15 cellular contexts compared by ENCODE assay signal in the genomic region with DNA sequence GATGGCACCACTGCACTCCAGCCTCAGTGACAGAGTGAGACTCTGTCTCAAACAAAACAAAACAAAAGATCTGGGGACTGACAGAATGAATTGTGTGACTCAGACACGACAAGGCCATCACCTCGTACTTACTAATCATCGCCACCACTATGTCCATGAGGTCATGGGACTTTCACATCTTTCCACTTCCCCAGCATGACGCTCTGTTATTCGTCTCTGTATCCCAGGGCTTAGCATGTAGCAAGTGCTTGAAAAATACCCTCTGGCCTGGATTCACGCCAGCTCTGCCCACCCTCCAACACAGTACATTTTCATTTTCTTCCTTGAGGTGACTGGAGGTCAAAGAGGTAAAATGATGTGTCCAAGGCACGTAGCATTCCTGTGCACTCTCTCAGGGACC. TPM values are rescaled to one million over a fixed set of nuclear protein-coding genes. Genes with fewer than 3 reads are reported as not detected.
DNase-seq lines count a peak whose midpoint lies in the region; ATAC-seq and TF ChIP-seq lines count a peak whose summit lies in the region.
"Had no signal": no experiment of that assay in that cellular context is flagged by ENCODE, and none has a peak within 500 bp of the region (broad histone marks: within the 10 kb centered on the region; RNA-seq: fewer than 3 reads in every experiment).

No MANE protein-coding gene starts in this region.

- H3K36me3 ChIP-seq in CD4-positive, CD25-positive, alpha-beta regulatory T cell (ENCODE audit: control insufficient read depth, insufficient read depth, low read length), result no peaks in the 10 kb centered on the region
- no peaks in the 10 kb centered on the region for H3K36me3 ChIP-seq in mucosa of descending colon (ENCODE audit: low read depth)
- H3K36me3 ChIP-seq: gastrocnemius medialis, SJSA1 had no signal

- CTCF ChIA-PET in WTC11 (lab: Charles Lee), result interaction anchor here (1.3 to 1.9 kb wide), 2 partner anchors 18 to 177 kb away, joined by 3 to 9 read pairs; no protein-coding TSS in a partner anchor

- no peaks in the 10 kb centered on the region for H3K27me3 Mint-ChIP-seq in CD4-positive, CD25-positive, alpha-beta regulatory T cell
- no peaks in the 10 kb centered on the region for H3K27me3 Mint-ChIP-seq in WTC11 (ENCODE audit: low read depth)
- H3K27me3 Mint-ChIP-seq: CD4-positive, alpha-beta memory T cell had no signal

- peaks cover 2 to 40% (median 16%) of the 10 kb centered on the region in 4 donors for H3K4me1 Mint-ChIP-seq in CD4-positive, CD25-positive, alpha-beta regulatory T cell
- peaks cover 3% of the 10 kb centered on the region; the same call in 1 of the 2 replicates for H3K4me1 Mint-ChIP-seq in WTC11

- no peak overlapping the region for H3K4me3 Mint-ChIP-seq in CD4-positive, CD25-positive, alpha-beta regulatory T cell
- no peak overlapping the region for H3K4me3 Mint-ChIP-seq in WTC11
- H3K4me3 Mint-ChIP-seq: CD4-positive, alpha-beta memory T cell had no signal

- peaks cover 9% of the 10 kb centered on the region for H3K4me1 ChIP-seq in CD4-positive, CD25-positive, alpha-beta regulatory T cell (ENCODE audit: control insufficient read depth, insufficient read depth, low read length, poor library complexity, severe bottlenecking)
- H3K4me1 ChIP-seq in mucosa of descending colon (ENCODE audit: low read depth), result no peaks in the 10 kb centered on the region
- H3K4me1 ChIP-seq: parathyroid adenoma had no signal

- peak; percentile 50 to 65 for ATAC-seq in CD4-positive, CD25-positive, alpha-beta regulatory T cell (ENCODE audit: low read depth in 2 of 2)
- peak; percentile 57 for ATAC-seq in GM21619 (IDR thresholded peaks at IDR 0.05; ENCODE audit: unreplicated experiment)
- ATAC-seq in mucosa of descending colon, result peak; percentile 52
- ATAC-seq in WTC11, result no peak
- ATAC-seq: gastrocnemius medialis, left ventricle myocardium superior had no signal

- H3K4me3 ChIP-seq in CD4-positive, CD25-positive, alpha-beta regulatory T cell (ENCODE audit: low read depth, low read length), result no peak overlapping the region
- H3K4me3 ChIP-seq in mucosa of descending colon, result no peak overlapping the region
- H3K4me3 ChIP-seq: gastrocnemius medialis, SJSA1 had no signal

- TF ChIP-seq CTCF in mucosa of descending colon (IDR thresholded peaks at IDR 0.05) (no peak), WTC11 (IDR thresholded peaks at IDR 0.05) (no peak)

- H3K27me3 ChIP-seq in CD4-positive, CD25-positive, alpha-beta regulatory T cell (ENCODE audit: control insufficient read depth, insufficient read depth, low read length), result no peaks in the 10 kb centered on the region
- H3K27me3 ChIP-seq: gastrocnemius medialis, SJSA1 had no signal

- POLR2A ChIA-PET in WTC11 (lab: Charles Lee), result no interaction called here

- H3K9me3 Mint-ChIP-seq in CD4-positive, CD25-positive, alpha-beta regulatory T cell, result peaks cover 0 to 3% (median 0%) of the 10 kb centered on the region in 7 donors
- H3K9me3 Mint-ChIP-seq in WTC11, result peaks cover 13% of the 10 kb centered on the region

- intact Hi-C loops in mucosa of descending colon (cut with DNase I, micrococcal nuclease), result no loop called here

- peak overlapping the region in 2 of 3 donors; percentile 32 to 89 for H3K27ac Mint-ChIP-seq in CD4-positive, CD25-positive, alpha-beta regulatory T cell
- H3K27ac Mint-ChIP-seq in WTC11, result no peak overlapping the region; the same call in 1 of the 2 replicates

- DNase-seq in CD4-positive, CD25-positive, alpha-beta regulatory T cell, result peak in 1 of 3 donors; percentile 52
- peak; percentile 72 for DNase-seq in activated CD8-positive, alpha-beta memory T cell treated with anti-CD3 and anti-CD28 coated beads, Interleukin-2, amount 50 U/mL, for 48 hours
- peak in 1 of 3 donors; percentile 39 for DNase-seq in mucosa of descending colon
- DNase-seq in NCI-H1092 (lab: John Stamatoyannopoulos, UW), result no peak
- DNase-seq in NCI-H128 (lab: John Stamatoyannopoulos, UW; ENCODE audit: unreplicated experiment), result no peak
- DNase-seq in WTC11 (ENCODE audit: low spot score), result no peak
- no peak for DNase-seq in cerebellar cortex (ENCODE audit: low spot score)
- DNase-seq: CD4-positive, alpha-beta memory T cell; gastrocnemius medialis; KBM-7; left ventricle myocardium superior; NCI-H345 had no signal

- H3K27ac ChIP-seq in CD4-positive, CD25-positive, alpha-beta regulatory T cell (ENCODE audit: insufficient read depth, low read length, poor library complexity, severe bottlenecking), result no peak overlapping the region
- H3K27ac ChIP-seq: gastrocnemius medialis, parathyroid adenoma, SJSA1 had no signal

- H3K9me3 ChIP-seq in CD4-positive, CD25-positive, alpha-beta regulatory T cell (ENCODE audit: control insufficient read depth in 2 of 2, low read length in 2 of 2), result no peaks in the 10 kb centered on the region
- peaks cover 5% of the 10 kb centered on the region for H3K9me3 ChIP-seq in mucosa of descending colon
- H3K9me3 ChIP-seq: gastrocnemius medialis, SJSA1 had no signal

- H3K36me3 Mint-ChIP-seq in CD4-positive, CD25-positive, alpha-beta regulatory T cell, result peaks cover 4% of the 10 kb centered on the region
- H3K36me3 Mint-ChIP-seq in WTC11, result peaks cover 8% of the 10 kb centered on the region
- H3K36me3 Mint-ChIP-seq: CD4-positive, alpha-beta memory T cell had no signal

TF ChIP-seq in WTC11, 78 proteins besides CTCF, POLR2A, EP300 and RAD21:
- TF ChIP-seq, protein P1, sequence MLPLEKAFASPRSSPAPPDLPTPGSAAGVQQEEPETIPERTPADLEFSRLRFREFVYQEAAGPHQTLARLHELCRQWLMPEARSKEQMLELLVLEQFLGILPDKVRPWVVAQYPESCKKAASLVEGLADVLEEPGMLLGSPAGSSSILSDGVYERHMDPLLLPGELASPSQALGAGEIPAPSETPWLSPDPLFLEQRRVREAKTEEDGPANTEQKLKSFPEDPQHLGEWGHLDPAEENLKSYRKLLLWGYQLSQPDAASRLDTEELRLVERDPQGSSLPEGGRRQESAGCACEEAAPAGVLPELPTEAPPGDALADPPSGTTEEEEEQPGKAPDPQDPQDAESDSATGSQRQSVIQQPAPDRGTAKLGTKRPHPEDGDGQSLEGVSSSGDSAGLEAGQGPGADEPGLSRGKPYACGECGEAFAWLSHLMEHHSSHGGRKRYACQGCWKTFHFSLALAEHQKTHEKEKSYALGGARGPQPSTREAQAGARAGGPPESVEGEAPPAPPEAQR (CRISPR knock-in tag; IDR thresholded peaks at IDR 0.05), result no peak
- TF ChIP-seq NR1H2 (CRISPR knock-in tag; IDR thresholded peaks at IDR 0.05), result no peak
- TF ChIP-seq MYBL2 (CRISPR knock-in tag; IDR thresholded peaks at IDR 0.05), result no peak
- no peak for TF ChIP-seq ETV6 (CRISPR knock-in tag; IDR thresholded peaks at IDR 0.05)
- TF ChIP-seq, protein P2, sequence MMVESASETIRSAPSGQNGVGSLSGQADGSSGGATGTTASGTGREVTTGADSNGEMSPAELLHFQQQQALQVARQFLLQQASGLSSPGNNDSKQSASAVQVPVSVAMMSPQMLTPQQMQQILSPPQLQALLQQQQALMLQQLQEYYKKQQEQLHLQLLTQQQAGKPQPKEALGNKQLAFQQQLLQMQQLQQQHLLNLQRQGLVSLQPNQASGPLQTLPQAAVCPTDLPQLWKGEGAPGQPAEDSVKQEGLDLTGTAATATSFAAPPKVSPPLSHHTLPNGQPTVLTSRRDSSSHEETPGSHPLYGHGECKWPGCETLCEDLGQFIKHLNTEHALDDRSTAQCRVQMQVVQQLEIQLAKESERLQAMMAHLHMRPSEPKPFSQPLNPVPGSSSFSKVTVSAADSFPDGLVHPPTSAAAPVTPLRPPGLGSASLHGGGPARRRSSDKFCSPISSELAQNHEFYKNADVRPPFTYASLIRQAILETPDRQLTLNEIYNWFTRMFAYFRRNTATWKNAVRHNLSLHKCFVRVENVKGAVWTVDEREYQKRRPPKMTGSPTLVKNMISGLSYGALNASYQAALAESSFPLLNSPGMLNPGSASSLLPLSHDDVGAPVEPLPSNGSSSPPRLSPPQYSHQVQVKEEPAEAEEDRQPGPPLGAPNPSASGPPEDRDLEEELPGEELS (CRISPR knock-in tag; IDR thresholded peaks at IDR 0.05), result no peak
- TF ChIP-seq ZNF317 (CRISPR knock-in tag; IDR thresholded peaks at IDR 0.05; ENCODE audit: borderline replicate concordance, low read depth), result no peak
- TF ChIP-seq GABPB1 (CRISPR knock-in tag; IDR thresholded peaks at IDR 0.05), result no peak
- TF ChIP-seq, protein P3, sequence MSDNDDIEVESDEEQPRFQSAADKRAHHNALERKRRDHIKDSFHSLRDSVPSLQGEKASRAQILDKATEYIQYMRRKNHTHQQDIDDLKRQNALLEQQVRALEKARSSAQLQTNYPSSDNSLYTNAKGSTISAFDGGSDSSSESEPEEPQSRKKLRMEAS (CRISPR knock-in tag; IDR thresholded peaks at IDR 0.05), result no peak
- no peak for TF ChIP-seq SP1 (CRISPR knock-in tag; conservative IDR thresholded peaks at IDR 0.05)
- no peak for TF ChIP-seq ZNF121 (CRISPR knock-in tag; IDR thresholded peaks at IDR 0.05)
- TF ChIP-seq NFE2L1 (CRISPR knock-in tag; IDR thresholded peaks at IDR 0.05), result no peak
- no peak for TF ChIP-seq ZNF263 (CRISPR knock-in tag; IDR thresholded peaks at IDR 0.05; ENCODE audit: low read depth)
- TF ChIP-seq OVOL2 (CRISPR knock-in tag; IDR thresholded peaks at IDR 0.05; ENCODE audit: borderline replicate concordance), result no peak

RNA-seq across cellular contexts. Expression of a gene that starts 27.8 kb away (rescaled TPM):
- total RNA-seq in CD4-positive, CD25-positive, alpha-beta regulatory T cell, result 1.9 TPM
- under 1 TPM in 3 of 4 donors, not detected in 1; 0.21 to 0.77 (median 0.43) TPM for polyA plus RNA-seq in CD4-positive, CD25-positive, alpha-beta regulatory T cell
- total RNA-seq in mucosa of descending colon, result 10 to 100 TPM in 2 of 3 donors, 1 to 10 TPM in 1; 6.9 to 18.3 (median 14.1) TPM
- 0.31 to 0.78 TPM (median 0.44 TPM) in 3 replicates for total RNA-seq in WTC11 (2021)
- total RNA-seq: SJSA1 had no signal

RNA-seq across cellular contexts. Expression of a gene that starts 47.3 kb away (rescaled TPM):
- total RNA-seq in CD4-positive, CD25-positive, alpha-beta regulatory T cell, result 220 TPM
- 10 to 100 TPM; 83.9 to 95.8 (median 89.5) TPM for polyA plus RNA-seq in CD4-positive, CD25-positive, alpha-beta regulatory T cell
- 100 to 1,000 TPM; 153 to 186 (median 157) TPM for total RNA-seq in mucosa of descending colon
- 198 to 207 TPM (median 204 TPM) in 3 replicates for total RNA-seq in WTC11 (2021)
